25 cellular contexts compared by ENCODE assay signal in genomic region chr9:36880075-36880474, GRCh38.
"Had no signal": no experiment of that assay in that cellular context is flagged by ENCODE, and none has a peak within 500 bp of the region (broad histone marks: within the 10 kb centered on the region; RNA-seq: fewer than 3 reads in every experiment).

No MANE protein-coding gene starts in this region.

- FAIRE-seq: colon, kidney had no signal

- H3K4me3 Mint-ChIP-seq: mesothelial cell of epicardium; natural killer cell treated with Interleukin-12 subunit alpha and Interleukin-12 subunit beta and Interleukin-15 and Interleukin-18, amount 100 ng/mL, for 72 hours; neural crest cell had no signal

- H3K27me3 ChIP-seq: hepatocyte, right atrium auricular region, thyroid gland had no signal

- H3K36me3 Mint-ChIP-seq: mesothelial cell of epicardium; natural killer cell treated with Interleukin-12 subunit alpha and Interleukin-12 subunit beta and Interleukin-15 and Interleukin-18, amount 100 ng/mL, for 72 hours had no signal

- H3K27me3 Mint-ChIP-seq: naive B cell had no signal

- H3K9ac ChIP-seq: parathyroid adenoma had no signal

- H3K4me1 Mint-ChIP-seq: mesothelial cell of epicardium had no signal

- H3K36me3 ChIP-seq: esophagus muscularis mucosa, gastroesophageal sphincter, heart left ventricle, prostate gland, right atrium auricular region, stomach, thyroid gland had no signal

- ATAC-seq: foreskin keratinocyte, gastroesophageal sphincter, heart left ventricle, mucosa of descending colon had no signal

- H3K4me3 ChIP-seq: dorsolateral prefrontal cortex, esophagus muscularis mucosa, gastroesophageal sphincter, heart left ventricle, hepatocyte, mucosa of descending colon, prostate gland, right atrium auricular region, skin epidermis, stomach, thyroid gland had no signal

- H3K27ac ChIP-seq: dorsolateral prefrontal cortex, esophagus muscularis mucosa, foreskin keratinocyte, gastroesophageal sphincter, heart left ventricle, hepatocyte, parathyroid adenoma, prostate gland, right atrium auricular region, skin epidermis, stomach, thyroid gland had no signal

- H2AFZ ChIP-seq: hepatocyte, parathyroid adenoma had no signal

- H3K27ac Mint-ChIP-seq: mesothelial cell of epicardium; natural killer cell treated with Interleukin-12 subunit alpha and Interleukin-12 subunit beta and Interleukin-15 and Interleukin-18, amount 100 ng/mL, for 72 hours had no signal

- H3K4me1 ChIP-seq: esophagus muscularis mucosa, foreskin keratinocyte, gastroesophageal sphincter, heart left ventricle, parathyroid adenoma, prostate gland, right atrium auricular region, stomach, thyroid gland had no signal

- H3K9me3 ChIP-seq: esophagus muscularis mucosa, gastroesophageal sphincter, heart left ventricle, mucosa of descending colon, prostate gland, right atrium auricular region, stomach, thyroid gland had no signal

- H3K9me3 Mint-ChIP-seq: natural killer cell treated with Interleukin-12 subunit alpha and Interleukin-12 subunit beta and Interleukin-15 and Interleukin-18, amount 100 ng/mL, for 72 hours; neural crest cell had no signal

- DNase-seq: dorsolateral prefrontal cortex; effector CD4-positive, alpha-beta T cell; foreskin keratinocyte; heart left ventricle; kidney; mesenchymal stem cell; mucosa of descending colon; naive B cell; stimulated activated CD4-positive, alpha-beta T cell treated with anti-CD3 and anti-CD28 coated beads, Interleukin-15, amount 100 ng/mL, for 24 hours; stimulated activated CD4-positive, alpha-beta T cell treated with anti-CD3 and anti-CD28 coated beads, Interleukin-2, amount 100 ng/mL, for 48 hours; stimulated activated naive CD4-positive, alpha-beta T cell treated with Interleukin-2 at 50 U/mL for 16 hours; stomach; thyroid gland; trophoblast cell had no signal

- H3K4me2 ChIP-seq: hepatocyte had no signal
